In the genomic region with DNA sequence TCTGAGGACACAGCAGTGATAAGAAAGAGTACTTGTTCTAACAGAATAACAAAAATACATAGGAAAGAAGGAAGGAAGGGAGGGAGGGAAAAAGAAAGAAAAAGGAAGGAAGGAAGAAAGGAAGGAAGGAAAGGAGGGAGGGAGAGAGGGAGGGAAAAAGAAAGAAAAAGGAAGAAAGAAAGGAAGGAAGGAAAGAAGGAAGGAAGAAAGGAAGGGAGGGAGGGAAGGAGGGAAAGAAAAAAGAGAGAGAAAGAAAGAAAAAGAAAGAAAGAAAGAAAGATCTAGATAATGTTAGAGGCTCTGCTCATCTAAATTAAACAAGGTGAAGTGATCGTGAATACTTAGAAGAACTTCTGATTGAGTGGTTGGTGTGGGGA, we compare ENCODE assay signal across 14 cellular contexts. TPM values are rescaled to one million over a fixed set of nuclear protein-coding genes. Genes with fewer than 3 reads are reported as not detected.
DNase-seq lines count a peak whose midpoint lies in the region; ATAC-seq, FAIRE-seq and TF ChIP-seq lines count a peak whose summit lies in the region.
"Had no signal": no experiment of that assay in that cellular context is flagged by ENCODE, and none has a peak within 500 bp of the region (broad histone marks: within the 10 kb centered on the region; RNA-seq: fewer than 3 reads in every experiment).

No MANE protein-coding gene starts in this region.

- in situ Hi-C loops in GM13977 (cut with MboI; ENCODE audit: low pct_unique_long_range_greater_than_20kb, low sequenced_read_pairs, unreplicated experiment) = no loop called here

- peaks cover 18% of the 10 kb centered on the region for H3K4me1 Mint-ChIP-seq in HFFc6 (ENCODE audit: low read depth)
- H3K4me1 Mint-ChIP-seq in astrocyte (ENCODE audit: low read depth, unreplicated experiment) = peaks cover 7% of the 10 kb centered on the region
- H3K4me1 Mint-ChIP-seq: activated CD4-positive, alpha-beta T cell treated with anti-CD3 and anti-CD28 coated beads, Interleukin-2, amount 10 ng/mL, durations not matched to agents 7 days and 5 days; activated naive CD4-positive, alpha-beta T cell treated with anti-CD3 and anti-CD28 coated beads, Interleukin-2, amount 50 U/mL, for 24 hours had no signal

- H2BK5ac ChIP-seq in mesenchymal stem cell (ENCODE audit: low read depth, low read length, poor library complexity, severe bottlenecking) = peak overlapping the region; percentile 60

- no peak overlapping the region for H3K18ac ChIP-seq in mesenchymal stem cell (ENCODE audit: low read depth in 1 of 2, low read length in 2 of 2)

- peak overlapping the region in 1 of 2 experiments; percentile 17 for H2BK12ac ChIP-seq in mesenchymal stem cell (ENCODE audit: low read length in 2 of 2)

- DNase-seq in HFFc6 (no peak), astrocyte (ENCODE audit: low read depth) (no peak), mesenchymal stem cell (no peak), NCI-H1930 (lab: John Stamatoyannopoulos, UW) (no peak), GM13977 (ENCODE audit: low spot score) (no peak)
- DNase-seq: activated CD4-positive, alpha-beta T cell treated with anti-CD3 and anti-CD28 coated beads, Interleukin-2, amount 10 ng/mL, durations not matched to agents 7 days and 5 days; effector CD8-positive, alpha-beta T cell; NCI-H1048; NCI-H526 treated with DMSO at 0.1 percent for 48 hours had no signal

- no peak overlapping the region for H3K4ac ChIP-seq in mesenchymal stem cell (ENCODE audit: low read depth in 1 of 2, low read length in 2 of 2)

- peaks cover 10% of the 10 kb centered on the region for H3K4me1 ChIP-seq in astrocyte (ENCODE audit: insufficient read depth, low read length)
- H3K4me1 ChIP-seq in mesenchymal stem cell (ENCODE audit: control insufficient read depth, insufficient read depth, low read depth, low read length) = peaks cover 13% of the 10 kb centered on the region
- H3K4me1 ChIP-seq in stomach smooth muscle (ENCODE audit: control insufficient read depth, insufficient read depth, low read length) = peaks cover 50% of the 10 kb centered on the region

- no peak overlapping the region for H3K4me3 ChIP-seq in astrocyte (ENCODE audit: insufficient read depth, low read depth, low read length)
- no peak overlapping the region for H3K4me3 ChIP-seq in mesenchymal stem cell (ENCODE audit: insufficient read depth in 1 of 2, low read depth in 1 of 2, low read length in 2 of 2)
- no peak overlapping the region for H3K4me3 ChIP-seq in stomach smooth muscle (ENCODE audit: low read length in 2 of 2)
- H3K4me3 ChIP-seq: GM12878 had no signal

- H4K91ac ChIP-seq in mesenchymal stem cell (ENCODE audit: low read length) = no peak overlapping the region

- peak overlapping the region; percentile 65 for H3K4me3 Mint-ChIP-seq in HFFc6
- peak overlapping the region; percentile 27 for H3K4me3 Mint-ChIP-seq in astrocyte (ENCODE audit: unreplicated experiment)
- H3K4me3 Mint-ChIP-seq: activated CD4-positive, alpha-beta T cell treated with anti-CD3 and anti-CD28 coated beads, Interleukin-2, amount 10 ng/mL, durations not matched to agents 7 days and 5 days; activated naive CD4-positive, alpha-beta T cell treated with anti-CD3 and anti-CD28 coated beads, Interleukin-2, amount 50 U/mL, for 24 hours had no signal

- H3K27me3 Mint-ChIP-seq in HFFc6 (ENCODE audit: insufficient read depth) (no peaks in the 10 kb centered on the region; the same call in 1 of the 2 replicates), astrocyte (ENCODE audit: low read depth, unreplicated experiment) (peaks cover 6% of the 10 kb centered on the region)
- H3K27me3 Mint-ChIP-seq: activated CD4-positive, alpha-beta T cell treated with anti-CD3 and anti-CD28 coated beads, Interleukin-2, amount 10 ng/mL, durations not matched to agents 7 days and 5 days; activated naive CD4-positive, alpha-beta T cell treated with anti-CD3 and anti-CD28 coated beads, Interleukin-2, amount 50 U/mL, for 24 hours had no signal

- H3K23ac ChIP-seq in mesenchymal stem cell (ENCODE audit: low read length in 2 of 2) = no peak overlapping the region

- 90% methylated on average over 1 of the region's 1 CpG for WGBS in mesenchymal stem cell

- H2AFZ ChIP-seq in astrocyte (ENCODE audit: low read depth, low read length) (no peak overlapping the region), mesenchymal stem cell (ENCODE audit: low read depth, low read length) (no peak overlapping the region)

- H3K9ac ChIP-seq in astrocyte (ENCODE audit: low read length) (peak overlapping the region; percentile 75), mesenchymal stem cell (ENCODE audit: low read length) (peak overlapping the region; percentile 89), stomach smooth muscle (ENCODE audit: low read length in 2 of 2) (peak overlapping the region; percentile 68 to 89)

- H3K9me3 ChIP-seq in astrocyte (ENCODE audit: insufficient read depth, low read depth, low read length) (no peaks in the 10 kb centered on the region), mesenchymal stem cell (ENCODE audit: control insufficient read depth, low read length) (no peaks in the 10 kb centered on the region), stomach smooth muscle (ENCODE audit: control insufficient read depth in 2 of 2, low read length in 2 of 2) (no peaks in the 10 kb centered on the region)

- H3K4me2 ChIP-seq in astrocyte (ENCODE audit: low read length) (peak overlapping the region; percentile 35), mesenchymal stem cell (ENCODE audit: low read length, poor library complexity, severe bottlenecking) (no peak overlapping the region)

- H3K36me3 Mint-ChIP-seq in HFFc6 (ENCODE audit: low read depth) (0 out of 2 replicates have a peak, but pooled peaks cover 7% of the 10 kb centered on the region), astrocyte (ENCODE audit: low read depth, unreplicated experiment) (peaks cover 1% of the 10 kb centered on the region)
- H3K36me3 Mint-ChIP-seq: activated naive CD4-positive, alpha-beta T cell treated with anti-CD3 and anti-CD28 coated beads, Interleukin-2, amount 50 U/mL, for 24 hours had no signal

- no peaks in the 10 kb centered on the region for H3K79me2 ChIP-seq in astrocyte (ENCODE audit: insufficient read depth, low read length)

- peak overlapping the region; percentile 66 for H2AK5ac ChIP-seq in mesenchymal stem cell (ENCODE audit: low read length, severe bottlenecking)

- FAIRE-seq in astrocyte (lab: Jason Lieb, UNC) = no peak
- FAIRE-seq: GM12878 had no signal

- no peak for ATAC-seq in HG02973 (IDR thresholded peaks at IDR 0.05; ENCODE audit: unreplicated experiment)

- H3K36me3 ChIP-seq in astrocyte (ENCODE audit: insufficient read depth, low read length) (no peaks in the 10 kb centered on the region), mesenchymal stem cell (ENCODE audit: control insufficient read depth in 1 of 2, insufficient read depth in 2 of 2, low read depth in 1 of 2, low read length in 2 of 2) (no peaks in the 10 kb centered on the region), stomach smooth muscle (ENCODE audit: control insufficient read depth in 2 of 2, insufficient read depth in 2 of 2, low read length in 2 of 2) (no peaks in the 10 kb centered on the region)

- peak overlapping the region; percentile 98 for H3K27ac Mint-ChIP-seq in HFFc6
- H3K27ac Mint-ChIP-seq in astrocyte (ENCODE audit: unreplicated experiment) = peak overlapping the region; percentile 86
- H3K27ac Mint-ChIP-seq: activated CD4-positive, alpha-beta T cell treated with anti-CD3 and anti-CD28 coated beads, Interleukin-2, amount 10 ng/mL, durations not matched to agents 7 days and 5 days; activated naive CD4-positive, alpha-beta T cell treated with anti-CD3 and anti-CD28 coated beads, Interleukin-2, amount 50 U/mL, for 24 hours had no signal

- H3K79me1 ChIP-seq in mesenchymal stem cell (replicated peaks; ENCODE audit: low read length, poor library complexity, severe bottlenecking) = no peaks in the 10 kb centered on the region

- H3K27ac ChIP-seq in astrocyte (ENCODE audit: low read depth, low read length) (peak overlapping the region; percentile 84), mesenchymal stem cell (ENCODE audit: low read length, poor library complexity, severe bottlenecking) (peak overlapping the region; percentile 89), stomach smooth muscle (ENCODE audit: low read length) (peak overlapping the region; percentile 92)
- H3K27ac ChIP-seq: HL-60 had no signal

- no peak overlapping the region for H3K14ac ChIP-seq in mesenchymal stem cell (ENCODE audit: low read length in 2 of 2)

- no peaks in the 10 kb centered on the region for H3K27me3 ChIP-seq in astrocyte (ENCODE audit: insufficient read depth, low read length)
- no peaks in the 10 kb centered on the region for H3K27me3 ChIP-seq in mesenchymal stem cell (ENCODE audit: control insufficient read depth in 1 of 2, insufficient read depth in 1 of 2, low read length in 2 of 2)
- no peaks in the 10 kb centered on the region for H3K27me3 ChIP-seq in stomach smooth muscle (ENCODE audit: control insufficient read depth in 1 of 2, insufficient read depth in 2 of 2, low read length in 2 of 2)

- H2BK15ac ChIP-seq in mesenchymal stem cell (ENCODE audit: low read depth, poor library complexity, severe bottlenecking) = no peak overlapping the region

- H3K9me3 Mint-ChIP-seq in HFFc6 = no peaks in the 10 kb centered on the region
- peaks cover 2% of the 10 kb centered on the region for H3K9me3 Mint-ChIP-seq in astrocyte (ENCODE audit: unreplicated experiment)
- H3K9me3 Mint-ChIP-seq: activated CD4-positive, alpha-beta T cell treated with anti-CD3 and anti-CD28 coated beads, Interleukin-2, amount 10 ng/mL, durations not matched to agents 7 days and 5 days; activated naive CD4-positive, alpha-beta T cell treated with anti-CD3 and anti-CD28 coated beads, Interleukin-2, amount 50 U/mL, for 24 hours had no signal

- peak overlapping the region; percentile 66 for H4K8ac ChIP-seq in mesenchymal stem cell (ENCODE audit: low read length)

- H4K20me1 ChIP-seq in astrocyte (ENCODE audit: insufficient read depth, low read length) = no peaks in the 10 kb centered on the region

- H2BK120ac ChIP-seq in mesenchymal stem cell (ENCODE audit: low read depth, low read length) = no peak overlapping the region

- no peak for TF ChIP-seq CTCF in HFFc6 (IDR thresholded peaks at IDR 0.05)
- TF ChIP-seq CTCF in astrocyte (IDR thresholded peaks at IDR 0.05; ENCODE audit: insufficient read depth, low read depth, low read length) = no peak
- no peak for TF ChIP-seq CTCF in GM13977 (IDR thresholded peaks at IDR 0.05; ENCODE audit: extremely low read depth, insufficient read depth, missing control alignments)

RNA-seq across cellular contexts. Expression of gene DUSP1, which starts 29.8 kb away (rescaled TPM):
- 100 to 1,000 TPM; 213 to 319 (median 307) TPM for total RNA-seq in HFFc6 (2021; fragmentation: NEBNext Ultra II Directional; extraction: Animal tissue kit (Norgen Biotek cat#: 25700))
- total RNA-seq in astrocyte = 80.5 and 90.1 TPM in 2 replicates
- polyA plus RNA-seq in mesenchymal stem cell (2013, experiment 1 of 2) = 214 TPM
- 205 TPM for polyA plus RNA-seq in mesenchymal stem cell (2013, experiment 2 of 2)
